8 cellular contexts compared by ENCODE assay signal in the genomic region with DNA sequence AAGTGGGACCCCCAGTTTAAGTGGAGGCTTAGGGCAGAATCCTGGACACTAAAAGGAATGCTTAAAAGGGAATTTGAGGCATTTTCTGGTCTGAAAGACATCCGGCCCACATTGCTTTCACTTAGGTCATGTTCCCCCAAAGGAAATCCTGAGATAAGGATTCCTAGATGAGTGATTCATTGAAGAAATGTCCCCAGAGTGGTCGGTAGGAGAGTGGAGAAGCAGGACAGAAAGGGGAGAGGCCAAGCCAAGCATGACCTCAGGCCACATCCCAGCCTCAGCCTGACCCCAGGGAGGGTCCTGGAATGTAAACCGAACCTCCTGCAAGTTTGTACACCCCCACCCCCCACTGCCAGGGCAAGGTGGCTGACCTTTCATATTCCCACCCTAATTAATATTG. TPM values are rescaled to one million over a fixed set of nuclear protein-coding genes. Genes with fewer than 3 reads are reported as not detected.
DNase-seq lines count a peak whose midpoint lies in the region; ATAC-seq and TF ChIP-seq lines count a peak whose summit lies in the region.
"Had no signal": no experiment of that assay in that cellular context is flagged by ENCODE, and none has a peak within 500 bp of the region (broad histone marks: within the 10 kb centered on the region; RNA-seq: fewer than 3 reads in every experiment).

No MANE protein-coding gene starts in this region.

- 78% methylated on average over 3 of the region's 3 CpGs for WGBS in esophagus muscularis mucosa
- WGBS in lower leg skin, 2 donors, result 48 to 67% methylated on average over 3 of the region's 3 CpGs

- intact Hi-C loops in esophagus muscularis mucosa (cut with DNase I) (no loop called here), lower leg skin (cut with DNase I; ENCODE audit: low total_unique reads) (no loop called here)

- H3K27ac ChIP-seq in esophagus muscularis mucosa (replicated peaks in 1 of 4), result no peak overlapping the region

- DNase-seq in GM04503 (ENCODE audit: low read depth) (peak; percentile 53), RPMI7951 (ENCODE audit: low read depth) (peak; percentile 94), esophagus muscularis mucosa (ENCODE audit: extremely low spot score) (peak; percentile 50), non-pigmented ciliary epithelial cell (ENCODE audit: low read depth) (peak; percentile 91), NOMO-1 treated with dmso at 0.1 percent for 144 hours (lab: John Stamatoyannopoulos, UW; ENCODE audit: unreplicated experiment) (no peak), lower leg skin (ENCODE audit: low spot score in 2 of 2) (no peak)
- DNase-seq in stimulated activated naive CD8-positive, alpha-beta T cell treated with anti-CD3 and anti-CD28 coated beads, Interleukin-15, Interleukin-2, amounts not matched to agents 100 U/mL and 50 U/mL, for 24 hours, result no peak
- DNase-seq: caudate nucleus had no signal

- H3K4me3 ChIP-seq in esophagus muscularis mucosa (no peak overlapping the region), lower leg skin (ENCODE audit: low read depth, poor library complexity, severe bottlenecking) (no peak overlapping the region)

- TF ChIP-seq EP300 in esophagus muscularis mucosa (IDR thresholded peaks at IDR 0.05), result no peak

- no peaks in the 10 kb centered on the region for H3K27me3 ChIP-seq in esophagus muscularis mucosa

- H3K36me3 ChIP-seq in esophagus muscularis mucosa, result no peaks in the 10 kb centered on the region

- TF ChIP-seq CTCF in esophagus muscularis mucosa (IDR thresholded peaks at IDR 0.05) (no peak), lower leg skin (IDR thresholded peaks at IDR 0.05) (no peak)

- TF ChIP-seq POLR2A in esophagus muscularis mucosa (IDR thresholded peaks at IDR 0.05; ENCODE audit: low read depth) (no peak), lower leg skin (IDR thresholded peaks at IDR 0.05) (no peak)

- ATAC-seq in stimulated activated naive CD8-positive, alpha-beta T cell treated with anti-CD3 and anti-CD28 coated beads, Interleukin-15, Interleukin-2, amounts not matched to agents 100 U/mL and 50 U/mL, for 24 hours, result no peak

- H3K9me3 ChIP-seq in esophagus muscularis mucosa, result no peaks in the 10 kb centered on the region

- H3K4me1 ChIP-seq in esophagus muscularis mucosa, result peaks cover 0 to 42% (median 3%) of the 10 kb centered on the region in 4 donors

RNA-seq across cellular contexts. Expression of gene HIVEP3, which starts 16.6 kb away (rescaled TPM):
- 4.1 and 5.4 TPM in 2 replicates for total RNA-seq in RPMI7951 (2014; rRNA removed; shearing (Covaris generic))
- total RNA-seq in esophagus muscularis mucosa (1 to 10 TPM; 1.4 to 3.0 (median 2.3) TPM), lower leg skin (10 to 100 TPM in 2 of 4 donors, 1 to 10 TPM in 2; 5.3 to 17.3 (median 9.1) TPM)

Comparison
In these comparisons a context has a peak if more than half of its experiments do, and no peak if none do; other contexts are left out.
1. DNase-seq: peak in GM04503 (single experiment), RPMI7951 (single experiment), esophagus muscularis mucosa (single experiment) and non-pigmented ciliary epithelial cell (single experiment); none in stimulated activated naive CD8-positive, alpha-beta T cell treated with anti-CD3 and anti-CD28 coated beads, Interleukin-15, Interleukin-2, amounts not matched to agents 100 U/mL and 50 U/mL, for 24 hours (single experiment), NOMO-1 treated with dmso at 0.1 percent for 144 hours (single experiment) and lower leg skin (0 of 2).